Comparison of ENCODE assay signal across 1 cellular context in the genomic region with DNA sequence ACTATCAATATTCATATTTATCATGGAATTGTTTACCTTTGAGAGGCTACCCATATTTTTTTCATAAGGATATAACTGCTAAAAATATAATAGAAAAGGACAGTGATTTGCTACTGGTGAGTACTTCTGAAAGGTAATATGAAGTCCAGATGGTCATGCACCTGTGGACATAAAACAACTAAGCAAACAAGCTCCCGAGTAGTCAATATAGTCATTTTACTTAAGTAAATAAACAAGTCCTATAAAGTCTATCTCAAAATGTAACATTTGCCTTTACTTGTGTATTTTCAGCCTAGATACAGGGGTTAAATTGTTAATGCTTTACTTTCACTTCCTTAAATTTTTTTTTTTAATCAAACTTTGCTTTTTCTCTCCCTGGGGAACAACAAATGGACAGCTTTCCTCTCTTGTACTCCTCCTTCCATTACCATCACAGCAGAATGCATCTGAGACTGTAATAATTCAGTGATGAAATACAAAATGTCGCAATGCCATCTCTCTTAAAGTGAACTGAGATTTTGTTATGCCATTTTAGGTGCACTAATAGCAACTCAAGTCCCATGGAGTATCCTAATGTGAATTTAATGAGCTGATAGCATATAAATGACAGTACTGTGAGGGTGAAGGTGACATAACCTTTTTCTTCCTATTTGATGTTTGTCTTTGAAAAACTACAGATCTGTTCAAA.
A peak's percentile ranks its signal among the peaks of the same experiment; 100 is the strongest.
TF ChIP-seq lines count a peak whose summit lies in the region.

No MANE protein-coding gene starts in this region.

TF ChIP-seq in K562, 482 proteins besides CTCF, POLR2A, EP300 and RAD21:
- 0 out of 2 replicates have a peak, but pooled peaks have one; percentile 18 for TF ChIP-seq CEBPB (tag; IDR thresholded peaks at IDR 0.05)
- TF ChIP-seq HEY1 (CRISPR knock-in tag; IDR thresholded peaks at IDR 0.05; ENCODE audit: borderline replicate concordance) = no peak
